Comparison of ENCODE assay signal across 26 cellular contexts in genomic region chr6:108441141-108441540, GRCh38.
"Had no signal": no experiment of that assay in that cellular context is flagged by ENCODE, and none has a peak within 500 bp of the region (broad histone marks: within the 10 kb centered on the region; RNA-seq: fewer than 3 reads in every experiment).

No MANE protein-coding gene starts in this region.

- ATAC-seq: left lobe of liver; mucosa of descending colon; natural killer cell treated with Interleukin-12 subunit alpha and Interleukin-12 subunit beta and Interleukin-15 and Interleukin-18, amount 100 ng/mL, for 72 hours; pancreas; right lobe of liver; stimulated activated naive B cell treated with anti-CD40 and anti-IgM and Interleukin-4, amounts not matched to agents 10 μg/mL and 1 μg/mL and 100 μg/mL, for 72 hours had no signal

- H3K4me3 Mint-ChIP-seq: dendritic cell treated with granulocyte-macrophage colony-stimulating factor and Interleukin-4, amounts not matched to agents 40 ng/mL and 50 ng/mL, for 4 days; memory B cell; mesothelial cell of epicardium; naive B cell; natural killer cell treated with Interleukin-12 subunit alpha and Interleukin-12 subunit beta and Interleukin-15 and Interleukin-18, amount 100 ng/mL, for 72 hours; neural crest cell; stimulated activated naive B cell treated with anti-CD40 and anti-IgM and Interleukin-4, amounts not matched to agents 10 μg/mL and 1 μg/mL and 100 μg/mL, for 72 hours; stimulated activated naive CD8-positive, alpha-beta T cell treated with anti-CD3 and anti-CD28 coated beads, Interleukin-15, Interleukin-2, amounts not matched to agents 100 ng/mL and 50 ng/mL, for 24 hours had no signal

- H3K36me3 ChIP-seq: neutrophil, pancreas, right lobe of liver, thoracic aorta, tibial nerve, upper lobe of left lung had no signal

- H3K4me3 ChIP-seq: lung, mucosa of descending colon, pancreas, right lobe of liver, thoracic aorta, tibial nerve, upper lobe of left lung had no signal

- FAIRE-seq: colon, frontal cortex, keratinocyte, pancreas, small intestine, urothelium cell line had no signal

- H3K4me1 Mint-ChIP-seq: mesothelial cell of epicardium, neural crest cell had no signal

- H3K27me3 Mint-ChIP-seq: dendritic cell treated with granulocyte-macrophage colony-stimulating factor and Interleukin-4, amounts not matched to agents 40 ng/mL and 50 ng/mL, for 4 days; memory B cell; naive B cell; progenitor cell of endocrine pancreas; stimulated activated naive B cell treated with anti-CD40 and anti-IgM and Interleukin-4, amounts not matched to agents 10 μg/mL and 1 μg/mL and 100 μg/mL, for 72 hours had no signal

- H3K36me3 Mint-ChIP-seq: memory B cell; mesothelial cell of epicardium; natural killer cell treated with Interleukin-12 subunit alpha and Interleukin-12 subunit beta and Interleukin-15 and Interleukin-18, amount 100 ng/mL, for 72 hours; stimulated activated naive B cell treated with anti-CD40 and anti-IgM and Interleukin-4, amounts not matched to agents 10 μg/mL and 1 μg/mL and 100 μg/mL, for 72 hours had no signal

- H3K9me3 Mint-ChIP-seq: dendritic cell treated with granulocyte-macrophage colony-stimulating factor and Interleukin-4, amounts not matched to agents 40 ng/mL and 50 ng/mL, for 4 days; memory B cell; mesothelial cell of epicardium; naive B cell; natural killer cell treated with Interleukin-12 subunit alpha and Interleukin-12 subunit beta and Interleukin-15 and Interleukin-18, amount 100 ng/mL, for 72 hours; neural crest cell; stimulated activated naive B cell treated with anti-CD40 and anti-IgM and Interleukin-4, amounts not matched to agents 10 μg/mL and 1 μg/mL and 100 μg/mL, for 72 hours; stimulated activated naive CD8-positive, alpha-beta T cell treated with anti-CD3 and anti-CD28 coated beads, Interleukin-15, Interleukin-2, amounts not matched to agents 100 ng/mL and 50 ng/mL, for 24 hours had no signal

- H3K4me1 ChIP-seq: right lobe of liver, upper lobe of left lung had no signal

- DNase-seq: effector memory CD4-positive, alpha-beta T cell; mucosa of descending colon; naive B cell; pancreas; right lobe of liver; small intestine; stimulated activated CD4-positive, alpha-beta T cell treated with anti-CD3 and anti-CD28 coated beads, Interleukin-15, amount 100 ng/mL, for 24 hours; stimulated activated CD4-positive, alpha-beta T cell treated with anti-CD3 and anti-CD28 coated beads, Interleukin-2, amount 100 ng/mL, for 48 hours; stimulated activated naive B cell treated with anti-CD40 and anti-IgM and Interleukin-4, amounts not matched to agents 10 μg/mL and 1 μg/mL and 100 μg/mL, for 72 hours; upper lobe of left lung had no signal

- H3K27ac Mint-ChIP-seq: dendritic cell treated with granulocyte-macrophage colony-stimulating factor and Interleukin-4, amounts not matched to agents 40 ng/mL and 50 ng/mL, for 4 days; memory B cell; mesothelial cell of epicardium; naive B cell; natural killer cell treated with Interleukin-12 subunit alpha and Interleukin-12 subunit beta and Interleukin-15 and Interleukin-18, amount 100 ng/mL, for 72 hours; progenitor cell of endocrine pancreas; stimulated activated naive B cell treated with anti-CD40 and anti-IgM and Interleukin-4, amounts not matched to agents 10 μg/mL and 1 μg/mL and 100 μg/mL, for 72 hours; stimulated activated naive CD8-positive, alpha-beta T cell treated with anti-CD3 and anti-CD28 coated beads, Interleukin-15, Interleukin-2, amounts not matched to agents 100 ng/mL and 50 ng/mL, for 24 hours had no signal

- H3K9me3 ChIP-seq: mucosa of descending colon, neutrophil, pancreas, right lobe of liver, thoracic aorta, tibial nerve, upper lobe of left lung had no signal

- H3K27me3 ChIP-seq: neutrophil, pancreas, right lobe of liver, tibial nerve, upper lobe of left lung had no signal

- H3K27ac ChIP-seq: neutrophil, pancreas, right lobe of liver, thoracic aorta, tibial nerve, upper lobe of left lung had no signal
